In genomic region chr12:70456953-70457352, GRCh38 we compare ENCODE assay signal across 30 cellular contexts.
DNase-seq lines count a peak whose midpoint lies in the region; TF ChIP-seq lines count a peak whose summit lies in the region.
"Had no signal": no experiment of that assay in that cellular context is flagged by ENCODE, and none has a peak within 500 bp of the region (broad histone marks: within the 10 kb centered on the region; RNA-seq: fewer than 3 reads in every experiment).

No MANE protein-coding gene starts in this region.

- peaks cover 2% of the 10 kb centered on the region; the same call in 1 of the 2 replicates for H3K4me1 ChIP-seq in HEK293 (ENCODE audit: control insufficient read depth, insufficient read depth, low read length)
- H3K4me1 ChIP-seq: A549, BE2C, BLaER1, Caco-2 had no signal

- CTCF ChIA-PET in HEK293 (lab: Yijun Ruan, JAX): interaction anchor here (1.2 kb wide), 1 partner anchor 577 kb away, joined by 3 read pairs; no protein-coding TSS in a partner anchor

- DNase-seq in GDM1 (lab: John Stamatoyannopoulos, UW): peak; percentile 0
- peak; percentile 61 for DNase-seq in NCI-H226
- DNase-seq in NCI-H2081 treated with DMSO at 0.1 percent for 48 hours (lab: John Stamatoyannopoulos, UW): no peak
- no peak for DNase-seq in GM19240 (ENCODE audit: insufficient read length, low spot score)
- no peak for DNase-seq in AML-193 (lab: John Stamatoyannopoulos, UW)
- DNase-seq: 8988T; ACHN; BE2C; C1 segment of cervical spinal cord; Caco-2; Calu3; CD4-positive, alpha-beta memory T cell; CD4-positive, alpha-beta T cell; CD4-positive, CD25-positive, alpha-beta regulatory T cell; CD8-positive, alpha-beta memory T cell; CD8-positive, alpha-beta T cell; COR-L47; DMS 273 treated with DMSO at 0.1 percent for 48 hours; DMS153; DMS53; DMS79; DMS79 treated with DMSO at 0.1 percent for 48 hours; DND-41; EL had no signal

- H3K27ac ChIP-seq in HEK293 (ENCODE audit: extremely low read depth, low read depth, low read length): no peak overlapping the region
- H3K27ac ChIP-seq: 22Rv1; A549; BLaER1; BLaER1 treated with 17β-estradiol and CSF1 and Interleukin-3, amounts not matched to agents 10 nM and 100 nM; C4-2B had no signal

- POLR2A ChIA-PET in HEK293 (lab: Yijun Ruan, JAX): no interaction called here

- no peak overlapping the region for H3K4me3 ChIP-seq in HEK293 (ENCODE audit: low read depth, low read length)
- H3K4me3 ChIP-seq: A549; BLaER1; BLaER1 treated with 17β-estradiol and CSF1 and Interleukin-3, amounts not matched to agents 10 nM and 100 nM had no signal

- TF ChIP-seq CTCF in HEK293 (tag by site-specific recombination; IDR thresholded peaks at IDR 0.05): no peak

- no peaks in the 10 kb centered on the region for H3K36me3 ChIP-seq in HEK293 (ENCODE audit: control insufficient read depth in 2 of 2, insufficient read depth in 1 of 2, low read length in 2 of 2)
- H3K36me3 ChIP-seq: BE2C; BLaER1; BLaER1 treated with 17β-estradiol and CSF1 and Interleukin-3, amounts not matched to agents 10 nM and 100 nM had no signal

- H3K9me3 ChIP-seq in HEK293 (ENCODE audit: control insufficient read depth, insufficient read depth, low read depth, low read length): no peaks in the 10 kb centered on the region
- H3K9me3 ChIP-seq: A549, BE2C had no signal

TF ChIP-seq in HEK293, 187 proteins besides CTCF, POLR2A, EP300 and RAD21:
- TF ChIP-seq ZNF140 (tag by site-specific recombination; IDR thresholded peaks at IDR 0.05): no peak
- no peak for TF ChIP-seq ZNF639 (tag by site-specific recombination; IDR thresholded peaks at IDR 0.05)
- TF ChIP-seq ZBTB1 (tag by site-specific recombination; IDR thresholded peaks at IDR 0.05): no peak
- peak; percentile 63 for TF ChIP-seq ZFHX2 (tag by site-specific recombination; conservative IDR thresholded peaks at IDR 0.05)
- no peak for TF ChIP-seq ZNF37A (tag by site-specific recombination; IDR thresholded peaks at IDR 0.05)
- no peak for TF ChIP-seq SP2 (tag by site-specific recombination; IDR thresholded peaks at IDR 0.05)
- no peak for TF ChIP-seq ZFP37 (tag by site-specific recombination; IDR thresholded peaks at IDR 0.05)
- peak; percentile 67 for TF ChIP-seq ZNF398 (tag by site-specific recombination; IDR thresholded peaks at IDR 0.05)
- no peak for TF ChIP-seq GLIS2 (tag by site-specific recombination; IDR thresholded peaks at IDR 0.05)
- no peak for TF ChIP-seq BCL6B (tag by site-specific recombination; IDR thresholded peaks at IDR 0.05)
- peak; percentile 63; the same call in 1 of the 2 replicates for TF ChIP-seq EGR2 (tag by site-specific recombination; IDR thresholded peaks at IDR 0.05; ENCODE audit: low read depth)
- no peak for TF ChIP-seq ZNF350 (tag by site-specific recombination; IDR thresholded peaks at IDR 0.05)

Comparison
In these comparisons a context has a peak if more than half of its experiments do, and no peak if none do; other contexts are left out.
1. DNase-seq: peak in GDM1 (single experiment) and NCI-H226 (single experiment); none in NCI-H2081 treated with DMSO at 0.1 percent for 48 hours (single experiment), GM19240 (single experiment) and AML-193 (0 of 2).